37 cellular contexts compared by ENCODE assay signal in the genomic region with DNA sequence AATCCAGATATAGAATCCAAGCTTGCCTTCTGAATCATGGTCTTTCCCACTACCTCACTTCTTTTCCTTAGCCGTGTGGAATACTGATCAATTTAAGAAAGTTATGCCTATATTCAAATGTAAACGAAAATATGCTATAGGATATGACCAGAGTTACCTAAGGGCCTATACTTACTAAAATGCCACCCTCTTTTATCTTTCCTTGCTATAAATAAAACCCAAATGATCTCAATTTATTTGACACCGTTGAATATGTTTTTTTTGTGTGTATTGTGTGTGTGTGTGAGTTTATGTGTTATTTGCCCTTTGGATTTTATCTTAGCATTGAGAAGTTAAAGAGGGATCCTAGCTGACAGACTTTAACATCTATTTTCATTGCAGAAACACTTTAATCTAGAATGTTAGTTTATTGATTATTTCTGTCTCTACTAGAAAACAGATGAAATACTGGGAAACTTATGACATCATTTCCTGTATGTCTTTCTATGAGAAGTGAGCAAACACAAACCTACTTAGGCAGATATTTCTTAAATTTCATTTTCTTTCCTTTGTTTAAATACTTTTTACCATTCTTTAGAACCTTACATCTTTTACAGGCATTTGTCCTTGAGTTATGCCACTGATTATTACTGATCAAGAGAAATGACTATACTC. TPM values are rescaled to one million over a fixed set of nuclear protein-coding genes. Genes with fewer than 3 reads are reported as not detected.
"Had no signal": no experiment of that assay in that cellular context is flagged by ENCODE, and none has a peak within 500 bp of the region (broad histone marks: within the 10 kb centered on the region; RNA-seq: fewer than 3 reads in every experiment).

No MANE protein-coding gene starts in this region.

- H3K27me3 ChIP-seq: adrenal gland, body of pancreas, brain microvascular endothelial cell, breast epithelium had no signal

- H3K9me3 ChIP-seq: adrenal gland, body of pancreas, breast epithelium had no signal

- FAIRE-seq: astrocyte, TTC549 had no signal

- ATAC-seq: activated CD8-positive, alpha-beta T cell treated with anti-CD3 and anti-CD28 coated beads for 36 hours; activated naive CD4-positive, alpha-beta T cell treated with anti-CD3 and anti-CD28 coated beads, Interleukin-2, amount 50 U/mL, for 72 hours; activated T-cell treated with anti-CD3 and anti-CD28 coated beads, Interleukin-2, amount 50 U/mL, for 4 hours; activated T-cell treated with anti-CD3 and anti-CD28 coated beads, Interleukin-2, amount 50 U/mL, for 72 hours; activated T-helper 17 cell treated with anti-CD3 and anti-CD28 coated beads, Interleukin-2, amount 50 U/mL, for 72 hours; body of pancreas; T-helper 17 cell had no signal

- H3K27ac ChIP-seq: adrenal gland, body of pancreas, brain microvascular endothelial cell, breast epithelium, VCaP had no signal

- H3K4me3 ChIP-seq: adrenal gland, body of pancreas, breast epithelium had no signal

- H3K36me3 ChIP-seq: adrenal gland, brain microvascular endothelial cell, breast epithelium had no signal

- H3K4me1 ChIP-seq: adrenal gland, body of pancreas, breast epithelium had no signal

- DNase-seq: activated B cell treated with CpG ODN at 0.5 μM for 24 hours; activated CD4-positive, alpha-beta memory T cell treated with anti-CD3 and anti-CD28 coated beads for 36 hours; activated CD4-positive, alpha-beta T cell treated with anti-CD3 and anti-CD28 coated beads for 4 hours; activated CD4-positive, alpha-beta T cell treated with anti-CD3 and anti-CD28 coated beads, Interleukin-2, amount 10 ng/mL, durations not matched to agents 24 days and 14 days; activated CD4-positive, alpha-beta T cell treated with anti-CD3 and anti-CD28 coated beads, Interleukin-2, amount 50 U/mL, for 1 hour; activated CD4-positive, alpha-beta T cell treated with anti-CD3 and anti-CD28 coated beads, Interleukin-2, amount 50 U/mL, for 4 hours; activated CD4-positive, CD25-positive, alpha-beta regulatory T cell treated with anti-CD3 and anti-CD28 coated beads, Interleukin-2, amount 50 U/mL, for 72 hours; activated CD8-positive, alpha-beta memory T cell treated with anti-CD3 and anti-CD28 coated beads, Interleukin-2, amount 50 U/mL, for 4 hours; activated CD8-positive, alpha-beta T cell treated with anti-CD3 and anti-CD28 coated beads for 36 hours; activated effector memory CD4-positive, alpha-beta T cell treated with anti-CD3 and anti-CD28 coated beads, Interleukin-2, amount 50 U/mL, for 16 hours; activated gamma-delta T cell treated with Interleukin-2 at 50 U/mL for 16 hours; activated naive CD4-positive, alpha-beta T cell; activated naive CD4-positive, alpha-beta T cell treated with anti-CD3 and anti-CD28 coated beads for 36 hours; activated naive CD4-positive, alpha-beta T cell treated with anti-CD3 and anti-CD28 coated beads, Interleukin-2, amount 50 U/mL, for 16 hours; activated naive CD8-positive, alpha-beta T cell treated with anti-CD3 and anti-CD28 coated beads for 36 hours; activated T-cell treated with anti-CD3 and anti-CD28 coated beads for 4 hours; activated T-cell treated with anti-CD3 and anti-CD28 coated beads, Interleukin-2, amount 50 U/mL, for 1 hour; activated T-cell treated with anti-CD3 and anti-CD28 coated beads, Interleukin-2, amount 50 U/mL, for 4 hours; activated T-cell treated with anti-CD3 and anti-CD28 coated beads, Interleukin-2, amount 50 U/mL, for 72 hours; adrenal gland; amniotic stem cell; aorta; body of pancreas; brain microvascular endothelial cell; central memory CD4-positive, alpha-beta T cell; T-helper 17 cell had no signal

RNA-seq across cellular contexts. Expression of a gene that starts 2.0 kb away (rescaled TPM):
- total RNA-seq: activated B cell treated with CpG ODN at 0.5 μM for 24 hours; activated CD4-positive, alpha-beta memory T cell treated with anti-CD3 and anti-CD28 coated beads for 36 hours; activated CD4-positive, alpha-beta T cell treated with anti-CD3 and anti-CD28 coated beads, Interleukin-2, amount 10 ng/mL, durations not matched to agents 24 days and 14 days; activated CD8-positive, alpha-beta memory T cell treated with anti-CD3 and anti-CD28 coated beads for 36 hours; activated CD8-positive, alpha-beta T cell treated with anti-CD3 and anti-CD28 coated beads for 36 hours; activated naive CD4-positive, alpha-beta T cell treated with anti-CD3 and anti-CD28 coated beads for 36 hours; activated naive CD4-positive, alpha-beta T cell treated with anti-CD3 and anti-CD28 coated beads, Interleukin-2, amount 50 U/mL, for 72 hours; activated naive CD8-positive, alpha-beta T cell treated with anti-CD3 and anti-CD28 coated beads for 36 hours; activated T-cell treated with anti-CD3 and anti-CD28 coated beads, Interleukin-2, amount 50 U/mL, for 4 hours; activated T-cell treated with anti-CD3 and anti-CD28 coated beads, Interleukin-2, amount 50 U/mL, for 72 hours; activated T-helper 1 cell treated with anti-CD3 and anti-CD28 coated beads, Interleukin-12 subunit alpha, Interleukin-12 subunit beta, Interleukin-2, Interleukin-4 antibody, amounts not matched to agents 30 ng/mL and 10 ng/mL and 1 ng/mL, durations not matched to agents 14 hours and 24 hours and 36 hours; activated T-helper 17 cell treated with anti-CD3 and anti-CD28 coated beads, Interleukin-2, amount 50 U/mL, for 72 hours; adrenal gland; aorta; astrocyte; body of pancreas; breast epithelium; cardiac septum; T-helper 2 cell treated with Interferon-gamma antibody and Interleukin-4, amounts not matched to agents 100 ng/mL and 5 ng/mL, for 36 hours had no signal
- polyA plus RNA-seq: aorta had no signal

RNA-seq across cellular contexts. Expression of a gene that starts 4.9 kb away (rescaled TPM):
- total RNA-seq: activated B cell treated with CpG ODN at 0.5 μM for 24 hours; activated CD4-positive, alpha-beta memory T cell treated with anti-CD3 and anti-CD28 coated beads for 36 hours; activated CD4-positive, alpha-beta T cell treated with anti-CD3 and anti-CD28 coated beads, Interleukin-2, amount 10 ng/mL, durations not matched to agents 24 days and 14 days; activated CD8-positive, alpha-beta memory T cell treated with anti-CD3 and anti-CD28 coated beads for 36 hours; activated CD8-positive, alpha-beta T cell treated with anti-CD3 and anti-CD28 coated beads for 36 hours; activated naive CD4-positive, alpha-beta T cell treated with anti-CD3 and anti-CD28 coated beads for 36 hours; activated naive CD4-positive, alpha-beta T cell treated with anti-CD3 and anti-CD28 coated beads, Interleukin-2, amount 50 U/mL, for 72 hours; activated naive CD8-positive, alpha-beta T cell treated with anti-CD3 and anti-CD28 coated beads for 36 hours; activated T-cell treated with anti-CD3 and anti-CD28 coated beads, Interleukin-2, amount 50 U/mL, for 4 hours; activated T-cell treated with anti-CD3 and anti-CD28 coated beads, Interleukin-2, amount 50 U/mL, for 72 hours; activated T-helper 1 cell treated with anti-CD3 and anti-CD28 coated beads, Interleukin-12 subunit alpha, Interleukin-12 subunit beta, Interleukin-2, Interleukin-4 antibody, amounts not matched to agents 30 ng/mL and 10 ng/mL and 1 ng/mL, durations not matched to agents 14 hours and 24 hours and 36 hours; activated T-helper 17 cell treated with anti-CD3 and anti-CD28 coated beads, Interleukin-2, amount 50 U/mL, for 72 hours; aorta; astrocyte; body of pancreas; cardiac septum; T-helper 1 cell treated with Interleukin-12 subunit alpha and Interleukin-12 subunit beta and Interleukin-4 antibody, amounts not matched to agents 30 ng/mL and 1 ng/mL, for 36 hours; T-helper 17 cell; T-helper 2 cell treated with Interferon-gamma antibody and Interleukin-4, amounts not matched to agents 100 ng/mL and 5 ng/mL, for 36 hours had no signal
- polyA plus RNA-seq: aorta had no signal

RNA-seq across cellular contexts. Expression of a gene that starts 9.6 kb away (rescaled TPM):
- total RNA-seq: activated B cell treated with CpG ODN at 0.5 μM for 24 hours; activated CD4-positive, alpha-beta memory T cell treated with anti-CD3 and anti-CD28 coated beads for 36 hours; activated CD4-positive, alpha-beta T cell treated with anti-CD3 and anti-CD28 coated beads, Interleukin-2, amount 10 ng/mL, durations not matched to agents 24 days and 14 days; activated CD8-positive, alpha-beta memory T cell treated with anti-CD3 and anti-CD28 coated beads for 36 hours; activated CD8-positive, alpha-beta T cell treated with anti-CD3 and anti-CD28 coated beads for 36 hours; activated naive CD4-positive, alpha-beta T cell treated with anti-CD3 and anti-CD28 coated beads for 36 hours; activated naive CD4-positive, alpha-beta T cell treated with anti-CD3 and anti-CD28 coated beads, Interleukin-2, amount 50 U/mL, for 72 hours; activated naive CD8-positive, alpha-beta T cell treated with anti-CD3 and anti-CD28 coated beads for 36 hours; activated T-cell treated with anti-CD3 and anti-CD28 coated beads, Interleukin-2, amount 50 U/mL, for 4 hours; activated T-cell treated with anti-CD3 and anti-CD28 coated beads, Interleukin-2, amount 50 U/mL, for 72 hours; activated T-helper 1 cell treated with anti-CD3 and anti-CD28 coated beads, Interleukin-12 subunit alpha, Interleukin-12 subunit beta, Interleukin-2, Interleukin-4 antibody, amounts not matched to agents 30 ng/mL and 10 ng/mL and 1 ng/mL, durations not matched to agents 14 hours and 24 hours and 36 hours; activated T-helper 17 cell treated with anti-CD3 and anti-CD28 coated beads, Interleukin-2, amount 50 U/mL, for 72 hours; adrenal gland; aorta; astrocyte; body of pancreas; breast epithelium; cardiac septum; T-helper 1 cell treated with Interleukin-12 subunit alpha and Interleukin-12 subunit beta and Interleukin-4 antibody, amounts not matched to agents 30 ng/mL and 1 ng/mL, for 36 hours; T-helper 17 cell; T-helper 2 cell treated with Interferon-gamma antibody and Interleukin-4, amounts not matched to agents 100 ng/mL and 5 ng/mL, for 36 hours had no signal
- polyA plus RNA-seq: adrenal gland, aorta had no signal

RNA-seq across cellular contexts. Expression of a gene that starts 14.1 kb away (rescaled TPM):
- total RNA-seq: activated CD4-positive, alpha-beta memory T cell treated with anti-CD3 and anti-CD28 coated beads for 36 hours; activated CD4-positive, alpha-beta T cell treated with anti-CD3 and anti-CD28 coated beads, Interleukin-2, amount 10 ng/mL, durations not matched to agents 24 days and 14 days; activated CD8-positive, alpha-beta T cell treated with anti-CD3 and anti-CD28 coated beads for 36 hours; activated naive CD4-positive, alpha-beta T cell treated with anti-CD3 and anti-CD28 coated beads for 36 hours; activated naive CD4-positive, alpha-beta T cell treated with anti-CD3 and anti-CD28 coated beads, Interleukin-2, amount 50 U/mL, for 72 hours; activated naive CD8-positive, alpha-beta T cell treated with anti-CD3 and anti-CD28 coated beads for 36 hours; activated T-helper 1 cell treated with anti-CD3 and anti-CD28 coated beads, Interleukin-12 subunit alpha, Interleukin-12 subunit beta, Interleukin-2, Interleukin-4 antibody, amounts not matched to agents 30 ng/mL and 10 ng/mL and 1 ng/mL, durations not matched to agents 14 hours and 24 hours and 36 hours had no signal
- polyA plus RNA-seq: aorta had no signal

RNA-seq across cellular contexts. Expression of a gene that starts 37.3 kb away (rescaled TPM):
- total RNA-seq: activated naive CD4-positive, alpha-beta T cell treated with anti-CD3 and anti-CD28 coated beads for 36 hours had no signal
